Comparison of ENCODE assay signal across 17 cellular contexts in the genomic region with DNA sequence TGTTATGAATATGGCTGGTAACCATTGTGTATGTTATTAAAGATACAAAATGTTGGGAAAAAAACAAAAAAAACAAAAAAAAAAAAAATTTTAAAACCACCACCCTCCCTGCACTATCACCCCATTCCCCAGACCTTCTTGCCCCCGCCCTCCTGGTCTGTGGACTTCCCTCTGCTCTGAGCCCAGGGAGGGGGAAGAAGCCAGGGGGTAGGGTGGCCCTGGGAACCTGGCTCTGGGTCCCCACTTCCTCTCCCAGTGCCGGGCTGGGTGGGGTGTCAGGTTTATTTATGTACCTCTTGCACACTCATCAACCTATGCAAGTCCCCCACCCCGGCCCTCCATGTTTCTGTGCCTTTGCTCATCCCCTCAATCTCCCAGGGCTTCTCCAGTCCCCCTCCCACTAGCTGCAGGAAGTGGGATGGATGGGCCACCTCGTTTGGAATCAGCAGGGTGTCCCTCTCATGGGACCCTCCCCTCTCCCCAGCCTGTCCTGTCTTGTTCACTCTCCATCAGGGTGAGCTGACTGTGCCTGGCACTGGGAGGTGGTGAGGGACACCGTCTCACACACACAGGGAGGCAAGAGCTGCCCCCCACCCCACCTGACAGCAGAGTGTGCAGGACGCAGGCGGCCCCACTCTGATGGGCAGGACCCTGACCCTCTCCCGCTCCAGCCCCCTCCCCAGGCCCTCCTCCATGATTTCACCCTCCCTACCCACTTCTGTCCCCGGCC. TPM values are rescaled to one million over a fixed set of nuclear protein-coding genes. Genes with fewer than 3 reads are reported as not detected.
DNase-seq lines count a peak whose midpoint lies in the region; ATAC-seq and TF ChIP-seq lines count a peak whose summit lies in the region.
"Had no signal": no experiment of that assay in that cellular context is flagged by ENCODE, and none has a peak within 500 bp of the region (broad histone marks: within the 10 kb centered on the region; RNA-seq: fewer than 3 reads in every experiment).

No MANE protein-coding gene starts in this region.

- H3K27ac Mint-ChIP-seq in natural killer cell = peak overlapping the region; percentile 15 to 55
- H3K27ac Mint-ChIP-seq in natural killer cell treated with Interleukin-12 subunit alpha and Interleukin-12 subunit beta and Interleukin-15 and Interleukin-18, amount 100 ng/mL, for 72 hours = peak overlapping the region in 1 of 2 donors; percentile 45
- peak overlapping the region; percentile 23 for H3K27ac Mint-ChIP-seq in activated CD8-positive, alpha-beta T cell treated with anti-CD3 and anti-CD28 coated beads for 36 hours
- H3K27ac Mint-ChIP-seq in immature natural killer cell = peak overlapping the region in 4 of 6 donors; percentile 14 to 62 (median 49)

- POLR2A ChIA-PET in activated CD8-positive, alpha-beta T cell treated with anti-CD3 and anti-CD28 coated beads for 36 hours (lab: Charles Lee) = interaction anchor here (1.0 to 1.1 kb wide), 2 partner anchors 33 to 42 kb away, joined by 3 read pairs; a partner anchor contains a TSS

- intact Hi-C loops in natural killer cell (cut with micrococcal nuclease) = no loop called here
- intact Hi-C loops in activated CD8-positive, alpha-beta T cell treated with anti-CD3 and anti-CD28 coated beads for 36 hours (cut with micrococcal nuclease) = no loop called here

- peaks cover 8% of the 10 kb centered on the region for H3K36me3 Mint-ChIP-seq in natural killer cell
- peaks cover 21% of the 10 kb centered on the region for H3K36me3 Mint-ChIP-seq in natural killer cell treated with Interleukin-12 subunit alpha and Interleukin-12 subunit beta and Interleukin-15 and Interleukin-18, amount 100 ng/mL, for 72 hours
- H3K36me3 Mint-ChIP-seq in activated CD8-positive, alpha-beta T cell treated with anti-CD3 and anti-CD28 coated beads for 36 hours (ENCODE audit: low read depth) = peaks cover 25% of the 10 kb centered on the region
- peaks cover 13 to 34% (median 18%) of the 10 kb centered on the region in 3 donors for H3K36me3 Mint-ChIP-seq in immature natural killer cell

- H3K4me1 Mint-ChIP-seq in natural killer cell (peaks cover 2 to 24% of the 10 kb centered on the region in 2 donors), immature natural killer cell (peaks cover 2 to 9% of the 10 kb centered on the region in 2 donors)
- H3K4me1 Mint-ChIP-seq in natural killer cell treated with Interleukin-12 subunit alpha and Interleukin-12 subunit beta and Interleukin-15 and Interleukin-18, amount 100 ng/mL, for 72 hours (ENCODE audit: low read depth in 2 of 2) = peaks cover 17 to 24% of the 10 kb centered on the region in 2 donors
- peaks cover 8% of the 10 kb centered on the region for H3K4me1 Mint-ChIP-seq in activated CD8-positive, alpha-beta T cell treated with anti-CD3 and anti-CD28 coated beads for 36 hours (ENCODE audit: low read depth)

- no peak for ATAC-seq in natural killer cell
- ATAC-seq in natural killer cell treated with Interleukin-12 subunit alpha and Interleukin-12 subunit beta and Interleukin-15 and Interleukin-18, amount 100 ng/mL, for 72 hours = no peak
- no peak for ATAC-seq in activated CD8-positive, alpha-beta T cell treated with anti-CD3 and anti-CD28 coated beads for 36 hours
- ATAC-seq in GM19023 (IDR thresholded peaks at IDR 0.05; ENCODE audit: unreplicated experiment) = no peak
- ATAC-seq: stimulated activated memory B cell treated with anti-CD40 and anti-IgM and Interleukin-4, amounts not matched to agents 10 μg/mL and 1 μg/mL and 100 μg/mL, for 72 hours had no signal

- TF ChIP-seq CTCF in natural killer cell (IDR thresholded peaks at IDR 0.05) = no peak
- no peak for TF ChIP-seq CTCF in activated CD8-positive, alpha-beta T cell treated with anti-CD3 and anti-CD28 coated beads for 36 hours (IDR thresholded peaks at IDR 0.05)

- CTCF ChIA-PET in activated CD8-positive, alpha-beta T cell treated with anti-CD3 and anti-CD28 coated beads for 36 hours (lab: Charles Lee) = no interaction called here

- H3K4me3 Mint-ChIP-seq in natural killer cell (no peak overlapping the region), immature natural killer cell (no peak overlapping the region)
- no peak overlapping the region for H3K4me3 Mint-ChIP-seq in natural killer cell treated with Interleukin-12 subunit alpha and Interleukin-12 subunit beta and Interleukin-15 and Interleukin-18, amount 100 ng/mL, for 72 hours
- no peak overlapping the region for H3K4me3 Mint-ChIP-seq in activated CD8-positive, alpha-beta T cell treated with anti-CD3 and anti-CD28 coated beads for 36 hours
- H3K4me3 Mint-ChIP-seq: stimulated activated memory B cell treated with anti-CD40 and anti-IgM and Interleukin-4, amounts not matched to agents 10 μg/mL and 1 μg/mL and 100 μg/mL, for 72 hours had no signal

- H3K27me3 Mint-ChIP-seq in natural killer cell (ENCODE audit: low read depth in 2 of 2) = no peaks in the 10 kb centered on the region
- H3K27me3 Mint-ChIP-seq in natural killer cell treated with Interleukin-12 subunit alpha and Interleukin-12 subunit beta and Interleukin-15 and Interleukin-18, amount 100 ng/mL, for 72 hours = no peaks in the 10 kb centered on the region
- no peaks in the 10 kb centered on the region for H3K27me3 Mint-ChIP-seq in activated CD8-positive, alpha-beta T cell treated with anti-CD3 and anti-CD28 coated beads for 36 hours
- peaks cover 0 to 3% (median 2%) of the 10 kb centered on the region in 3 donors for H3K27me3 Mint-ChIP-seq in immature natural killer cell (ENCODE audit: low read depth in 3 of 3)
- H3K27me3 Mint-ChIP-seq: stimulated activated memory B cell treated with anti-CD40 and anti-IgM and Interleukin-4, amounts not matched to agents 10 μg/mL and 1 μg/mL and 100 μg/mL, for 72 hours had no signal

- DNase-seq in natural killer cell (no peak), immature natural killer cell (no peak), GM19240 (ENCODE audit: insufficient read length, low spot score) (no peak), D341Med (ENCODE audit: low spot score) (no peak)
- DNase-seq in natural killer cell treated with Interleukin-12 subunit alpha and Interleukin-12 subunit beta and Interleukin-15 and Interleukin-18, amount 100 ng/mL, for 72 hours (ENCODE audit: low spot score) = no peak
- DNase-seq in activated CD8-positive, alpha-beta T cell treated with anti-CD3 and anti-CD28 coated beads for 36 hours = no peak
- no peak for DNase-seq in stimulated activated CD8-positive, alpha-beta memory T cell treated with anti-CD3 and anti-CD28 coated beads, Interleukin-4, amount 100 ng/mL, for 48 hours
- DNase-seq: activated CD4-positive, alpha-beta T cell treated with anti-CD3 and anti-CD28 coated beads for 1 hour; activated T-cell treated with anti-CD3 and anti-CD28 coated beads, Interleukin-2, amount 50 U/mL, for 48 hours; foreskin fibroblast; MG63; NCI-H774; nucleus accumbens; stimulated activated CD4-positive, alpha-beta T cell treated with anti-CD3 and anti-CD28 coated beads, Interleukin-4, amount 100 ng/mL, for 4 hours; T-helper 2 cell had no signal

- H3K9me3 Mint-ChIP-seq in natural killer cell (no peaks in the 10 kb centered on the region), immature natural killer cell (no peaks in the 10 kb centered on the region)
- H3K9me3 Mint-ChIP-seq in natural killer cell treated with Interleukin-12 subunit alpha and Interleukin-12 subunit beta and Interleukin-15 and Interleukin-18, amount 100 ng/mL, for 72 hours = no peaks in the 10 kb centered on the region
- no peaks in the 10 kb centered on the region for H3K9me3 Mint-ChIP-seq in activated CD8-positive, alpha-beta T cell treated with anti-CD3 and anti-CD28 coated beads for 36 hours
- H3K9me3 Mint-ChIP-seq: stimulated activated memory B cell treated with anti-CD40 and anti-IgM and Interleukin-4, amounts not matched to agents 10 μg/mL and 1 μg/mL and 100 μg/mL, for 72 hours had no signal

RNA-seq across cellular contexts. Expression of a gene that starts 5.9 kb away (rescaled TPM):
- total RNA-seq in natural killer cell = 10 to 100 TPM; 54.3 to 80.9 (median 68.3) TPM
- 10 to 100 TPM; 38.1 to 39.2 TPM for total RNA-seq in natural killer cell treated with Interleukin-12 subunit alpha and Interleukin-12 subunit beta and Interleukin-15 and Interleukin-18, amount 100 ng/mL, for 72 hours
- total RNA-seq in activated CD8-positive, alpha-beta T cell treated with anti-CD3 and anti-CD28 coated beads for 36 hours = 10 to 100 TPM; 35.5 to 36.5 TPM
- polyA plus RNA-seq in immature natural killer cell = 10 to 100 TPM; 18.9 to 48.1 (median 31.6) TPM

RNA-seq across cellular contexts. Expression of a gene that starts 6.2 kb away (rescaled TPM):
- 10 to 100 TPM; 37.5 to 49.1 (median 45.9) TPM for total RNA-seq in natural killer cell
- 10 to 100 TPM; 22.2 to 35.2 TPM for total RNA-seq in natural killer cell treated with Interleukin-12 subunit alpha and Interleukin-12 subunit beta and Interleukin-15 and Interleukin-18, amount 100 ng/mL, for 72 hours
- 10 to 100 TPM; 19.5 to 19.8 TPM for total RNA-seq in activated CD8-positive, alpha-beta T cell treated with anti-CD3 and anti-CD28 coated beads for 36 hours
- 10 to 100 TPM; 41.6 to 64.7 (median 41.8) TPM for polyA plus RNA-seq in immature natural killer cell

RNA-seq across cellular contexts. Expression of a gene that starts 21.6 kb away (rescaled TPM):
- 1,000 to 10,000 TPM; 1,232 to 2,074 (median 1,769) TPM for total RNA-seq in natural killer cell
- total RNA-seq in natural killer cell treated with Interleukin-12 subunit alpha and Interleukin-12 subunit beta and Interleukin-15 and Interleukin-18, amount 100 ng/mL, for 72 hours = 10 to 100 TPM; 11.2 to 27.8 TPM
- total RNA-seq in activated CD8-positive, alpha-beta T cell treated with anti-CD3 and anti-CD28 coated beads for 36 hours = 10 to 100 TPM; 74.6 to 80.3 TPM
- 100 to 1,000 TPM; 305 to 745 (median 318) TPM for polyA plus RNA-seq in immature natural killer cell

RNA-seq across cellular contexts. Expression of a gene that starts 27.5 kb away (rescaled TPM):
- 100 to 1,000 TPM in 1 of 3 donors, 10 to 100 TPM in 2; 70.2 to 129 (median 80.7) TPM for total RNA-seq in natural killer cell
- 10 to 100 TPM; 30.8 to 68.1 TPM for total RNA-seq in natural killer cell treated with Interleukin-12 subunit alpha and Interleukin-12 subunit beta and Interleukin-15 and Interleukin-18, amount 100 ng/mL, for 72 hours
- total RNA-seq in activated CD8-positive, alpha-beta T cell treated with anti-CD3 and anti-CD28 coated beads for 36 hours = 10 to 100 TPM; 35.9 to 42.8 TPM
- 1 to 10 TPM in 2 of 3 donors, not detected in 1; 3.7 to 4.3 TPM for polyA plus RNA-seq in immature natural killer cell

RNA-seq across cellular contexts. Expression of a gene that starts 42.8 kb away (rescaled TPM):
- total RNA-seq in natural killer cell = 10 to 100 TPM; 67.8 to 80.8 (median 78.9) TPM
- total RNA-seq in natural killer cell treated with Interleukin-12 subunit alpha and Interleukin-12 subunit beta and Interleukin-15 and Interleukin-18, amount 100 ng/mL, for 72 hours = 10 to 100 TPM; 81.4 to 95.5 TPM
- total RNA-seq in activated CD8-positive, alpha-beta T cell treated with anti-CD3 and anti-CD28 coated beads for 36 hours = 10 to 100 TPM; 35.5 to 37.1 TPM
- polyA plus RNA-seq in immature natural killer cell = 10 to 100 TPM in 1 of 3 donors, 1 to 10 TPM in 2; 2.9 to 17.8 (median 3.9) TPM

Comparison
In these comparisons a context has a peak if more than half of its experiments do, and no peak if none do; other contexts are left out.
1. RNA of a gene that starts 21.6 kb away (total RNA-seq): 1,232 to 2,074 TPM in natural killer cell; 74.6 to 80.3 TPM in activated CD8-positive, alpha-beta T cell treated with anti-CD3 and anti-CD28 coated beads for 36 hours and 11.2 to 27.8 TPM in natural killer cell treated with Interleukin-12 subunit alpha and Interleukin-12 subunit beta and Interleukin-15 and Interleukin-18, amount 100 ng/mL, for 72 hours; every median in the first group is over 10 times any median in the second.